Comparison of ENCODE assay signal across 1 cellular context in the genomic region with DNA sequence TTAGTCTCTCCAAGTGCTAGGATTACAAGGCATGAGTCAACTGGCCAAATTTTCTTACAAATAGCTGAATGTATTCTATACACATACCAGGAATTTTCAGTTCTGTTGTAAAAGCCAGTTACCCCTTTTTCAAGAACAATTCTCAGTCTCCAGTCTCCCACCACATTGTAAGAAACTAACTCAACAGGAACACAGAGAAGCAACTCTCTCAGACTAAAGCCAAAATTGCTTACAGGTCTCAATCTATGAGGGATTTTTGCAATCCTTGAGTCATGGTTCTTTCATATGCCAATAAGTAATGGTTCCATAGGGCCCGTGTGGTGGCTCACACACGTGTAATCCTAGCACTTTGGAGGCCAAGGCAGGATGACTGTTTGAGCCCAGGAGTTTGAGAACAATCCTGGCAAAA.
TF ChIP-seq lines count a peak whose summit lies in the region.

No MANE protein-coding gene starts in this region.

TF ChIP-seq in HepG2, 621 proteins besides CTCF, POLR2A, EP300 and RAD21:
- TF ChIP-seq, protein P1, sequence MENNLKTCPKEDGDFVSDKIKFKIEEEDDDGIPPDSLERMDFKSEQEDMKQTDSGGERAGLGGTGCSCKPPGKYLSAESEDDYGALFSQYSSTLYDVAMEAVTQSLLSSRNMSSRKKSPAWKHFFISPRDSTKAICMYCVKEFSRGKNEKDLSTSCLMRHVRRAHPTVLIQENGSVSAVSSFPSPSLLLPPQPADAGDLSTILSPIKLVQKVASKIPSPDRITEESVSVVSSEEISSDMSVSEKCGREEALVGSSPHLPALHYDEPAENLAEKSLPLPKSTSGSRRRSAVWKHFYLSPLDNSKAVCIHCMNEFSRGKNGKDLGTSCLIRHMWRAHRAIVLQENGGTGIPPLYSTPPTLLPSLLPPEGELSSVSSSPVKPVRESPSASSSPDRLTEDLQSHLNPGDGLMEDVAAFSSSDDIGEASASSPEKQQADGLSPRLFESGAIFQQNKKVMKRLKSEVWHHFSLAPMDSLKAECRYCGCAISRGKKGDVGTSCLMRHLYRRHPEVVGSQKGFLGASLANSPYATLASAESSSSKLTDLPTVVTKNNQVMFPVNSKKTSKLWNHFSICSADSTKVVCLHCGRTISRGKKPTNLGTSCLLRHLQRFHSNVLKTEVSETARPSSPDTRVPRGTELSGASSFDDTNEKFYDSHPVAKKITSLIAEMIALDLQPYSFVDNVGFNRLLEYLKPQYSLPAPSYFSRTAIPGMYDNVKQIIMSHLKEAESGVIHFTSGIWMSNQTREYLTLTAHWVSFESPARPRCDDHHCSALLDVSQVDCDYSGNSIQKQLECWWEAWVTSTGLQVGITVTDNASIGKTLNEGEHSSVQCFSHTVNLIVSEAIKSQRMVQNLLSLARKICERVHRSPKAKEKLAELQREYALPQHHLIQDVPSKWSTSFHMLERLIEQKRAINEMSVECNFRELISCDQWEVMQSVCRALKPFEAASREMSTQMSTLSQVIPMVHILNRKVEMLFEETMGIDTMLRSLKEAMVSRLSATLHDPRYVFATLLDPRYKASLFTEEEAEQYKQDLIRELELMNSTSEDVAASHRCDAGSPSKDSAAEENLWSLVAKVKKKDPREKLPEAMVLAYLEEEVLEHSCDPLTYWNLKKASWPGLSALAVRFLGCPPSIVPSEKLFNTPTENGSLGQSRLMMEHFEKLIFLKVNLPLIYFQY (CRISPR knock-in tag; IDR thresholded peaks at IDR 0.05; ENCODE audit: borderline replicate concordance), result no peak
- TF ChIP-seq RBFOX2 (IDR thresholded peaks at IDR 0.05; ENCODE audit: low read depth, low read length), result 0 out of 2 replicates have a peak, but pooled peaks have one; percentile 24
